13 cellular contexts compared by ENCODE assay signal in the genomic region with DNA sequence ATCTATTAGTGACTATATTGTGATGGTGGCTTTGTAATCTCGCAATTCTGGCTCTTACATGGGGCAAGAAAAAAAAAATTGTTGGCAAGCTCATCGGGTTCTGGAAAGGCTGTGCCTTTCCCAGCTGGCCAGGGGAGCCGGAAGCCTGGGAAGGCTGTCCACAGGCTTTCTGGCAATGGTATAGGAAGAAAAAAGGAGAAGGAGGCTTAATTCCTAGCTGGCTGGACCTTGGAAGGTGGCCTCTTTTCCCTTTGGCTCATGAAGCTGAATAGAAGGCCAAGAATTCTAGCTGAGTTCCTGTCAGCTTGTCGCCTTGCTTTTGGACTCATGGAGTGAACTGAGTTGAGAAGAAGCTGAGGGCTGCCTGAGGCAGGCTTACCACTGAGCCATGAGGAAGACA.
DNase-seq lines count a peak whose midpoint lies in the region; ATAC-seq, FAIRE-seq and TF ChIP-seq lines count a peak whose summit lies in the region.
"Had no signal": no experiment of that assay in that cellular context is flagged by ENCODE, and none has a peak within 500 bp of the region (broad histone marks: within the 10 kb centered on the region; RNA-seq: fewer than 3 reads in every experiment).

No MANE protein-coding gene starts in this region.

- peak; percentile 90 for ATAC-seq in sciatic nerve
- no peak for ATAC-seq in natural killer cell treated with Interleukin-12 subunit alpha and Interleukin-12 subunit beta and Interleukin-15 and Interleukin-18, amount 100 ng/mL, for 72 hours

- H3K36me3 Mint-ChIP-seq in natural killer cell treated with Interleukin-12 subunit alpha and Interleukin-12 subunit beta and Interleukin-15 and Interleukin-18, amount 100 ng/mL, for 72 hours = no peaks in the 10 kb centered on the region

- no peak overlapping the region for H3K27ac ChIP-seq in kidney (ENCODE audit: low read depth in 2 of 2, low read length in 2 of 2)
- H3K27ac ChIP-seq: SJSA1, WERI-Rb-1 had no signal

- H3K4me1 Mint-ChIP-seq in natural killer cell treated with Interleukin-12 subunit alpha and Interleukin-12 subunit beta and Interleukin-15 and Interleukin-18, amount 100 ng/mL, for 72 hours (ENCODE audit: low read depth in 2 of 2) = peaks cover 0 to 4% of the 10 kb centered on the region in 2 donors

- no peak for TF ChIP-seq CTCF in kidney (IDR thresholded peaks at IDR 0.05; ENCODE audit: borderline replicate concordance, extremely low read depth, insufficient read depth)

- H3K27me3 Mint-ChIP-seq in natural killer cell treated with Interleukin-12 subunit alpha and Interleukin-12 subunit beta and Interleukin-15 and Interleukin-18, amount 100 ng/mL, for 72 hours = peaks cover 0 to 3% of the 10 kb centered on the region in 2 donors

- no peaks in the 10 kb centered on the region for H3K9me3 Mint-ChIP-seq in natural killer cell treated with Interleukin-12 subunit alpha and Interleukin-12 subunit beta and Interleukin-15 and Interleukin-18, amount 100 ng/mL, for 72 hours

- intact Hi-C loops in kidney (cut with DNase I) = no loop called here
- intact Hi-C loops in sciatic nerve (cut with DNase I) = no loop called here

- H3K4me3 ChIP-seq in kidney (ENCODE audit: low read length in 2 of 2) = no peak overlapping the region
- H3K4me3 ChIP-seq: SJSA1 had no signal

- in situ Hi-C loops in G401 (cut with HindIII; ENCODE audit: low sequenced_read_pairs) = no loop called here

- no peak overlapping the region for H3K27ac Mint-ChIP-seq in natural killer cell treated with Interleukin-12 subunit alpha and Interleukin-12 subunit beta and Interleukin-15 and Interleukin-18, amount 100 ng/mL, for 72 hours

- H3K9ac ChIP-seq in kidney (ENCODE audit: low read length in 2 of 2) = no peak overlapping the region

- no peaks in the 10 kb centered on the region for H3K4me1 ChIP-seq in kidney (ENCODE audit: control insufficient read depth in 1 of 2, insufficient read depth in 1 of 2, low read depth in 1 of 2, low read length in 2 of 2)
- H3K4me1 ChIP-seq: BE2C, SJSA1 had no signal

- H3K36me3 ChIP-seq in kidney (ENCODE audit: control insufficient read depth in 1 of 2, insufficient read depth in 2 of 2, low read length in 2 of 2) = no peaks in the 10 kb centered on the region
- H3K36me3 ChIP-seq: BE2C, SJSA1, WERI-Rb-1 had no signal

- H3K9me3 ChIP-seq in kidney (ENCODE audit: control insufficient read depth in 1 of 2, low read length in 2 of 2) = no peaks in the 10 kb centered on the region
- H3K9me3 ChIP-seq: BE2C had no signal

- FAIRE-seq in kidney (lab: Jason Lieb, UNC) = no peak

- no peak overlapping the region for H3K4me3 Mint-ChIP-seq in natural killer cell treated with Interleukin-12 subunit alpha and Interleukin-12 subunit beta and Interleukin-15 and Interleukin-18, amount 100 ng/mL, for 72 hours

- DNase-seq in G401 (ENCODE audit: low spot score) (peak; percentile 84), cerebellum (ENCODE audit: low spot score) (peak; percentile 47), kidney (peak; percentile 33), sciatic nerve (ENCODE audit: low spot score) (peak; percentile 60), NCI-H1930 (lab: John Stamatoyannopoulos, UW) (no peak), NCI-H1048 (lab: John Stamatoyannopoulos, UW) (no peak)
- no peak for DNase-seq in natural killer cell treated with Interleukin-12 subunit alpha and Interleukin-12 subunit beta and Interleukin-15 and Interleukin-18, amount 100 ng/mL, for 72 hours (ENCODE audit: low spot score)
- DNase-seq in central memory CD4-positive, alpha-beta T cell = no peak
- DNase-seq: BE2C; NCI-H1417; NK-92 treated with Interleukin-12 subunit alpha and Interleukin-12 subunit beta, amount 100 ng/mL, for 24 hours; WERI-Rb-1 had no signal

Comparison
In these comparisons a context has a peak if more than half of its experiments do, and no peak if none do; other contexts are left out.
1. DNase-seq: peak in G401 (single experiment), cerebellum (single experiment), kidney (single experiment) and sciatic nerve (single experiment); none in NCI-H1930 (0 of 2), natural killer cell treated with Interleukin-12 subunit alpha and Interleukin-12 subunit beta and Interleukin-15 and Interleukin-18, amount 100 ng/mL, for 72 hours (single experiment), central memory CD4-positive, alpha-beta T cell (single experiment) and NCI-H1048 (single experiment).